ENCODE assay signal across 21 cellular contexts in genomic region chr7:159008417-159008816, GRCh38.
DNase-seq lines count a peak whose midpoint lies in the region; ATAC-seq, FAIRE-seq and TF ChIP-seq lines count a peak whose summit lies in the region.
"Had no signal": no experiment of that assay in that cellular context is flagged by ENCODE, and none has a peak within 500 bp of the region (broad histone marks: within the 10 kb centered on the region; RNA-seq: fewer than 3 reads in every experiment).

No MANE protein-coding gene starts in this region.

- H3K4me3 ChIP-seq in BLaER1, result no peak overlapping the region
- no peak overlapping the region for H3K4me3 ChIP-seq in BLaER1 treated with 17β-estradiol and CSF1 and Interleukin-3, amounts not matched to agents 10 nM and 100 nM
- no peak overlapping the region for H3K4me3 ChIP-seq in kidney (ENCODE audit: low read length in 2 of 2)
- H3K4me3 ChIP-seq: GM23338, HAP-1 had no signal

- intact Hi-C loops in kidney (cut with DNase I), result no loop called here
- intact Hi-C loops in sciatic nerve (cut with DNase I), result no loop called here

- H3K4me1 ChIP-seq in BLaER1, result peaks cover 66% of the 10 kb centered on the region
- peaks cover 24 to 67% (median 61%) of the 10 kb centered on the region in 10 experiments for H3K4me1 ChIP-seq in BLaER1 treated with 17β-estradiol and CSF1 and Interleukin-3, amounts not matched to agents 10 nM and 100 nM
- H3K4me1 ChIP-seq in kidney (ENCODE audit: control insufficient read depth in 1 of 2, insufficient read depth in 1 of 2, low read depth in 1 of 2, low read length in 2 of 2), result peaks cover 8 to 14% of the 10 kb centered on the region in 2 donors
- H3K4me1 ChIP-seq: HAP-1 had no signal

- FAIRE-seq in kidney (lab: Jason Lieb, UNC), result no peak
- FAIRE-seq: GM18507, HTR-8/SVneo had no signal

- H3K4me2 ChIP-seq in BLaER1, result peak overlapping the region; percentile 88; the same call in 1 of the 2 replicates
- peak overlapping the region in 6 of 11 experiments; percentile 34 to 96 (median 86); a peak in 10 of 22 replicates for H3K4me2 ChIP-seq in BLaER1 treated with 17β-estradiol and CSF1 and Interleukin-3, amounts not matched to agents 10 nM and 100 nM
- H3K4me2 ChIP-seq: GM23338, KMS-11, SK-N-SH had no signal

- peaks cover 14% of the 10 kb centered on the region for H3K9me3 ChIP-seq in BLaER1
- H3K9me3 ChIP-seq in BLaER1 treated with 17β-estradiol and CSF1 and Interleukin-3, amounts not matched to agents 10 nM and 100 nM (replicated peaks in 1 of 11), result peaks cover 7 to 23% (median 13%) of the 10 kb centered on the region in 11 experiments; a peak in 18 of 22 replicates
- H3K9me3 ChIP-seq in kidney (ENCODE audit: control insufficient read depth in 1 of 2, low read length in 2 of 2), result no peaks in the 10 kb centered on the region
- H3K9me3 ChIP-seq in T-helper 17 cell (ENCODE audit: control insufficient read depth, low read length, poor library complexity, severe bottlenecking), result no peaks in the 10 kb centered on the region
- H3K9me3 ChIP-seq: HAP-1, SK-N-SH had no signal

- H3K36me3 ChIP-seq in BLaER1, result no peaks in the 10 kb centered on the region
- no peaks in the 10 kb centered on the region for H3K36me3 ChIP-seq in BLaER1 treated with 17β-estradiol and CSF1 and Interleukin-3, amounts not matched to agents 10 nM and 100 nM
- H3K36me3 ChIP-seq in kidney (ENCODE audit: control insufficient read depth in 1 of 2, insufficient read depth in 2 of 2, low read length in 2 of 2), result no peaks in the 10 kb centered on the region
- H3K36me3 ChIP-seq: HAP-1 had no signal

- no peak overlapping the region for H3K4me3 Mint-ChIP-seq in T-helper 17 cell
- H3K4me3 Mint-ChIP-seq: CD8-positive, alpha-beta memory T cell; GM23338 had no signal

- no peak overlapping the region for H3K27ac Mint-ChIP-seq in T-helper 17 cell
- H3K27ac Mint-ChIP-seq: GM23338 had no signal

- no peaks in the 10 kb centered on the region for H3K36me3 Mint-ChIP-seq in T-helper 17 cell (ENCODE audit: low read depth)
- H3K36me3 Mint-ChIP-seq: CD8-positive, alpha-beta memory T cell had no signal

- H3K27me3 Mint-ChIP-seq in T-helper 17 cell, result peaks cover 6% of the 10 kb centered on the region

- TF ChIP-seq CTCF in kidney (IDR thresholded peaks at IDR 0.05; ENCODE audit: borderline replicate concordance, extremely low read depth, insufficient read depth), result no peak

- no peaks in the 10 kb centered on the region for H4K20me1 ChIP-seq in BLaER1
- no peaks in the 10 kb centered on the region for H4K20me1 ChIP-seq in BLaER1 treated with 17β-estradiol and CSF1 and Interleukin-3, amounts not matched to agents 10 nM and 100 nM

- peaks cover 2% of the 10 kb centered on the region for H3K4me1 Mint-ChIP-seq in T-helper 17 cell

- ATAC-seq in sciatic nerve (peak; percentile 66), HG03565 (IDR thresholded peaks at IDR 0.05; ENCODE audit: unreplicated experiment) (no peak), T-helper 17 cell (no peak), HG03439 (IDR thresholded peaks at IDR 0.05; ENCODE audit: unreplicated experiment) (no peak)
- ATAC-seq: GM23338 had no signal

- H3K9ac ChIP-seq in BLaER1, result no peak overlapping the region
- no peak overlapping the region for H3K9ac ChIP-seq in BLaER1 treated with 17β-estradiol and CSF1 and Interleukin-3, amounts not matched to agents 10 nM and 100 nM
- H3K9ac ChIP-seq in kidney (ENCODE audit: low read length in 2 of 2), result no peak overlapping the region
- H3K9ac ChIP-seq: KMS-11, SK-N-SH had no signal

- peak; percentile 73 for DNase-seq in kidney
- DNase-seq in sciatic nerve (ENCODE audit: low spot score), result no peak
- no peak for DNase-seq in T-helper 17 cell
- DNase-seq: C1 segment of cervical spinal cord; Calu3; CD8-positive, alpha-beta memory T cell; GDM1; NCI-H1694; NCI-H2171 treated with DMSO at 0.1 percent for 48 hours; NCI-H526; OCI-M1; SK-N-SH had no signal

- no peaks in the 10 kb centered on the region for H3K27me3 ChIP-seq in BLaER1
- H3K27me3 ChIP-seq in BLaER1 treated with 17β-estradiol and CSF1 and Interleukin-3, amounts not matched to agents 10 nM and 100 nM, result 0 out of 22 replicates have a peak, but pooled peaks cover 0 to 5% (median 0%) of the 10 kb centered on the region in 11 experiments

- H3K27ac ChIP-seq in BLaER1, result no peak overlapping the region
- H3K27ac ChIP-seq in BLaER1 treated with 17β-estradiol and CSF1 and Interleukin-3, amounts not matched to agents 10 nM and 100 nM, result no peak overlapping the region
- no peak overlapping the region for H3K27ac ChIP-seq in kidney (ENCODE audit: low read depth in 2 of 2, low read length in 2 of 2)
- H3K27ac ChIP-seq: KMS-11 had no signal
